In the genomic region with DNA sequence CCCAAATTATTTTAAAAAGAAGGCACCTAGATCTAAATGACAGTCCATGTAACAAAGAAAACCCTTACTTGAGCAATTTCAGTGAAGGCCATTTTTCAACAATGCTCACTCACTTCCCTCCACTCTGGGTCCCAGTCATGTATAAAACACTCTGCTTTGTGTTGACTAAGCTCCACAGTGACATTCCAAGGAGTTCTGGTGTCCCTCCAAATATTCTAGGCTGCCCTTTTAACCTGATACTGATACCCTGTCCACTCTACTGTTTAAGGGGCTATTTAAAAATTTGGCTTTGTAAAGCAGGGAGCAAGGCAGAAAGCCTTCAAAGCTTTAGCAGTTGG, we compare ENCODE assay signal across 9 cellular contexts.
DNase-seq lines count a peak whose midpoint lies in the region; ATAC-seq and TF ChIP-seq lines count a peak whose summit lies in the region.
"Had no signal": no experiment of that assay in that cellular context is flagged by ENCODE, and none has a peak within 500 bp of the region (broad histone marks: within the 10 kb centered on the region; RNA-seq: fewer than 3 reads in every experiment).

No MANE protein-coding gene starts in this region.

- peak overlapping the region; percentile 83 for H3K27ac ChIP-seq in duodenal mucosa (ENCODE audit: low read depth, low read length)
- peak overlapping the region; percentile 67 to 90 (median 80) for H3K27ac ChIP-seq in thyroid gland

- H3K36me3 ChIP-seq in duodenal mucosa (ENCODE audit: control insufficient read depth in 1 of 2, insufficient read depth in 2 of 2, low read length in 2 of 2) (no peaks in the 10 kb centered on the region), thyroid gland (no peaks in the 10 kb centered on the region)

- H3K9me3 ChIP-seq in duodenal mucosa (ENCODE audit: control insufficient read depth in 1 of 2, low read length in 2 of 2) (no peaks in the 10 kb centered on the region), thyroid gland (no peaks in the 10 kb centered on the region)

- DNase-seq in thyroid gland: peak; percentile 43 to 46
- no peak for DNase-seq in OCI-M1 (lab: John Stamatoyannopoulos, UW)
- DNase-seq in G401 (ENCODE audit: low spot score): no peak
- DNase-seq in LoVo (ENCODE audit: low spot score): no peak
- DNase-seq in NCI-H2196 treated with DMSO at 0.1 percent for 48 hours (lab: John Stamatoyannopoulos, UW; ENCODE audit: unreplicated experiment): no peak
- DNase-seq: activated B cell treated with CpG ODN at 0.5 μM for 24 hours had no signal

- H3K27me3 ChIP-seq in duodenal mucosa (ENCODE audit: control insufficient read depth in 1 of 2, insufficient read depth in 2 of 2, low read length in 2 of 2) (no peaks in the 10 kb centered on the region), thyroid gland (no peaks in the 10 kb centered on the region)

- H3K4me1 ChIP-seq in duodenal mucosa (ENCODE audit: control insufficient read depth in 1 of 2, insufficient read depth in 2 of 2, low read length in 2 of 2): peaks cover 36 to 70% of the 10 kb centered on the region in 2 donors
- H3K4me1 ChIP-seq in thyroid gland: peaks cover 30 to 57% of the 10 kb centered on the region in 2 donors

- H3K4me3 ChIP-seq in duodenal mucosa (ENCODE audit: low read depth in 1 of 2, low read length in 2 of 2) (peak overlapping the region in 1 of 2 donors; percentile 11), thyroid gland (replicated peaks in 1 of 3) (no peak overlapping the region)

- ATAC-seq in GM21390 (IDR thresholded peaks at IDR 0.05; ENCODE audit: unreplicated experiment) (peak; percentile 17), HG03175 (IDR thresholded peaks at IDR 0.05; ENCODE audit: unreplicated experiment) (peak; percentile 33)

- intact Hi-C loops in thyroid gland (cut with DNase I): loop anchor here (5.0 to 10.0 kb wide), 4 partner anchors 75 to 355 kb away; partner anchors contain the start of gene GADD45A

- in situ Hi-C loops in G401 (cut with HindIII; ENCODE audit: low sequenced_read_pairs): no loop called here

- TF ChIP-seq CTCF in thyroid gland (IDR thresholded peaks at IDR 0.05): no peak

- TF ChIP-seq POLR2A in thyroid gland (IDR thresholded peaks at IDR 0.05): peak in 1 of 2 donors; percentile 16

- H3K9ac ChIP-seq in duodenal mucosa (ENCODE audit: low read depth in 1 of 2, low read length in 2 of 2): peak overlapping the region; percentile 43 to 58

Comparison
In these comparisons a context has a peak if more than half of its experiments do, and no peak if none do; other contexts are left out.
1. DNase-seq: peak in thyroid gland (2 of 2); none in OCI-M1 (single experiment), G401 (single experiment), LoVo (single experiment) and NCI-H2196 treated with DMSO at 0.1 percent for 48 hours (single experiment).